8 cellular contexts compared by ENCODE assay signal in the genomic region with DNA sequence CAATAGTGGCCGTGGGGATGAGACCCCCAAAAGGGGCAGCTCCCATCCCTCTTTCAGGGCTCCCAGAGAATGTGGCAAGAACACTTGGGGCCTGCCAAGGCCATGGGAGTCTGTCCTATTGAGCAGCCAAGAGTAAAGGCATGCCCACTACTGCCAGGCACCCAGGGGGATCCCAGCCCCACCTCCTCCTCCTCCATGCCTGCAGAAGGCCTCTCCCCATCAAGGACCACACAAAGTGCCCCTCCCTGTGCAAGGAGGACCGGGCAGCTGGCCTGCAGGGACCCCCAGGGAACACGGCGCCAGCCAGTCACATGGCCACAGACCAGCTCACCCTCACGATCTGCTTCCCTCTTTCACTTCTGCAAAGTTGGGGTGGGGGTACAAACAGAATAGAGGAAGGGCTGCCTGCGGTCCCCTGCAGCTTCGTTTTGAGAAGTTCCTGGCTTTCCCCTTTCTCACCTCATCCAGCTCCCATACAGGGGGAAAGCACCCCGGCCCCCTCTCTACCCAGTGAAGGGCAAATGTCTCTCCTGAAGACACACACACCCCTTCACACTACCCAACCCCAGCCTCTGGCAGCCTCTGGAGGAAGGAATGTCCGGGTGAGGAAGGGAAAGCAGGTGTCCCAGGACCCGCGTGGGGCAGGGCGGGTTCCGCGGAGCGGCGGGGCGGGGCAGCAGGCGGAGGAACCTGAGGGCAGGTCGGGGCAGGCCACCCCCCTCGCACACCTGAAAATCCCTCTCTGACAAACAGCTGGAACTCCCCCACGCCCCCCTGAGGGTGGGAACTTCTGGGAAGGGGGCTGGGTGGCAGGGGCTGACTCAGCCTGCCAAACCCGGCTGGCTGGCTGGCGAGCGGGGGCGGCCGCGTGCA.
DNase-seq lines count a peak whose midpoint lies in the region; ATAC-seq lines count a peak whose summit lies in the region.

No MANE protein-coding gene starts in this region.

- DNase-seq in C1 segment of cervical spinal cord (lab: John Stamatoyannopoulos, UW) = peak in 11 of 14 donors; percentile 57 to 88 (median 81)
- DNase-seq in LoVo (ENCODE audit: low spot score) = peak; percentile 36
- peak; percentile 55 for DNase-seq in activated CD4-positive, CD25-positive, alpha-beta regulatory T cell treated with anti-CD3 and anti-CD28 coated beads, Interleukin-2, amount 50 U/mL, for 16 hours (ENCODE audit: low read depth, low spot score)
- peak; percentile 51 for DNase-seq in central memory CD4-positive, alpha-beta T cell
- DNase-seq in left kidney (ENCODE audit: low read depth, low spot score) = peak; percentile 72
- peak; percentile 79 to 94 for DNase-seq in stimulated activated CD4-positive, alpha-beta T cell treated with anti-CD3 and anti-CD28 coated beads, Interleukin-4, amount 100 ng/mL, for 4 hours
- DNase-seq in NCI-H2029 (lab: John Stamatoyannopoulos, UW) = no peak

- ATAC-seq in GM21528 (IDR thresholded peaks at IDR 0.05; ENCODE audit: low FRiP score, unreplicated experiment) = peak; percentile 26
